Comparison of ENCODE assay signal across 32 cellular contexts in genomic region chr2:181823405-181823804, GRCh38.
"Had no signal": no experiment of that assay in that cellular context is flagged by ENCODE, and none has a peak within 500 bp of the region (broad histone marks: within the 10 kb centered on the region; RNA-seq: fewer than 3 reads in every experiment).

No MANE protein-coding gene starts in this region.

- H3K36me3 ChIP-seq: adrenal gland had no signal

- H3K27ac ChIP-seq: adrenal gland, VCaP had no signal

- ATAC-seq: activated naive CD4-positive, alpha-beta T cell treated with anti-CD3 and anti-CD28 coated beads, Interleukin-2, amount 50 U/mL, for 72 hours; activated T-cell treated with anti-CD3 and anti-CD28 coated beads, Interleukin-2, amount 50 U/mL, for 4 hours; Panc1; SK-N-SH treated with all-trans-retinoic acid at 6 μM for 48 hours; T-cell had no signal

- H3K4me1 ChIP-seq: adrenal gland had no signal

- H3K9me3 ChIP-seq: adrenal gland had no signal

- DNase-seq: activated B cell treated with CpG ODN at 0.5 μM for 24 hours; activated CD4-positive, alpha-beta memory T cell treated with anti-CD3 and anti-CD28 coated beads for 36 hours; activated CD4-positive, alpha-beta T cell treated with anti-CD3 and anti-CD28 coated beads for 4 hours; activated CD4-positive, alpha-beta T cell treated with anti-CD3 and anti-CD28 coated beads, Interleukin-2, amount 50 U/mL, for 1 hour; activated CD4-positive, CD25-positive, alpha-beta regulatory T cell treated with anti-CD3 and anti-CD28 coated beads, Interleukin-2, amount 50 U/mL, for 72 hours; activated CD8-positive, alpha-beta memory T cell treated with anti-CD3 and anti-CD28 coated beads, Interleukin-2, amount 50 U/mL, for 4 hours; activated gamma-delta T cell treated with Interleukin-2 at 50 U/mL for 16 hours; activated naive CD4-positive, alpha-beta T cell treated with anti-CD3 and anti-CD28 coated beads for 36 hours; activated T-cell treated with anti-CD3 and anti-CD28 coated beads for 4 hours; activated T-cell treated with anti-CD3 and anti-CD28 coated beads, Interleukin-2, amount 50 U/mL, for 4 hours; adrenal gland; caudate nucleus; MM.1S; MV-4-11; NCI-H1092; NCI-H1417; NCI-H146; NCI-H187; NCI-H2029 treated with DMSO at 0.1 percent for 48 hours; NCI-H2171 treated with DMSO at 0.1 percent for 48 hours; NCI-H2227 treated with DMSO at 0.1 percent for 48 hours; NCI-H446 treated with DMSO at 0.1 percent for 48 hours; NCI-H524; RPMI8226; SHP77 treated with DMSO at 0.1 percent for 48 hours; T-cell; T-helper 2 cell; T-helper 9 cell had no signal

- H3K4me3 ChIP-seq: adrenal gland had no signal

- H3K27me3 ChIP-seq: adrenal gland had no signal
